In the genomic region with DNA sequence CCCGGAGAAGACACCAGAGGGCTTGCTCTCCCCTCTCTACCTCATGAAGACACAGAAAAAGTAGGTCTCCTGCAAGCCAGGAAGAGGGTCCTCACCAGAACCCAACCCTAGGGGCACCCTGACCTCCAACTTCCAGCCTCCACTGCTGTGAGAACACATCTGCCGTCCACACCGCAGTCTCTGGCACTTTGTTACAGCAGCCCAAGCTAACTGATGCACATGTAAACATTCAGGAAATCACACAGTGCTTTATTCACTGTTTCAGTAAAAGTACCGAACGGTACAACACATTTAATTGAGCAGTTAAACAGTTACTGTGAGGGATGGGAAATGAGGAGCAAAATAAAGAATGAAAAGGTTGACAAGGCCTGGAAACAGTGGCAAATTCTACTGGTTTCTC, we compare ENCODE assay signal across 30 cellular contexts. TPM values are rescaled to one million over a fixed set of nuclear protein-coding genes. Genes with fewer than 3 reads are reported as not detected.
DNase-seq lines count a peak whose midpoint lies in the region; ATAC-seq, FAIRE-seq and TF ChIP-seq lines count a peak whose summit lies in the region.
"Had no signal": no experiment of that assay in that cellular context is flagged by ENCODE, and none has a peak within 500 bp of the region (broad histone marks: within the 10 kb centered on the region; RNA-seq: fewer than 3 reads in every experiment).

No MANE protein-coding gene starts in this region.

- H2BK5ac ChIP-seq in H9 (ENCODE audit: insufficient read length, low read length): no peak overlapping the region

- TF ChIP-seq POLR2A in HCT116 (IDR thresholded peaks at IDR 0.05; ENCODE audit: borderline replicate concordance, extremely low read depth, insufficient read depth, insufficient read length) (no peak), K562 (conservative IDR thresholded peaks at IDR 0.05) (no peak)

- H4K8ac ChIP-seq in H9 (replicated peaks; ENCODE audit: insufficient read length, low read depth, low read length): no peak overlapping the region

- no peak overlapping the region for H2BK12ac ChIP-seq in H9 (ENCODE audit: insufficient read length, low read depth, low read length)

- no peak overlapping the region for H3K14ac ChIP-seq in H9 (ENCODE audit: insufficient read depth, low read length)

- H3K27me3 ChIP-seq in H9 (ENCODE audit: insufficient read depth, low read length) (no peaks in the 10 kb centered on the region), HCT116 (ENCODE audit: insufficient read depth, low read length) (no peaks in the 10 kb centered on the region), K562 (ENCODE audit: control insufficient read depth in 2 of 2, insufficient read depth in 2 of 2, low read length in 2 of 2) (no peaks in the 10 kb centered on the region)
- H3K27me3 ChIP-seq: BE2C, SJSA1 had no signal

- no peaks in the 10 kb centered on the region for H3K9me1 ChIP-seq in K562 (ENCODE audit: control insufficient read depth, insufficient read depth, low read length)

- no peaks in the 10 kb centered on the region for H3K79me1 ChIP-seq in H9 (ENCODE audit: insufficient read depth, low read depth, low read length, poor library complexity, severe bottlenecking)

- in situ Hi-C loops in K562 (cut with MboI): no loop called here

- no peak overlapping the region for H3K4me2 ChIP-seq in H9 (ENCODE audit: insufficient read depth, insufficient read length, low read length)
- H3K4me2 ChIP-seq in HCT116 (ENCODE audit: low read length): no peak overlapping the region
- no peak overlapping the region for H3K4me2 ChIP-seq in K562 (ENCODE audit: insufficient read depth, low read length)
- H3K4me2 ChIP-seq: PC-9 had no signal

- no peak overlapping the region for H3K4ac ChIP-seq in H9 (ENCODE audit: low read depth, low read length)

- H2AK5ac ChIP-seq in H9 (ENCODE audit: insufficient read length, low read length): no peak overlapping the region

- RAD21 ChIA-PET in HCT116 (lab: Charles Lee; ENCODE audit: low non-redundant PET in 1 of 2, low total read pairs in 2 of 2, uncharacterized antibody in 2 of 2, unreplicated experiment in 2 of 2): no interaction called here

- intact Hi-C loops in HCT116 (cut with micrococcal nuclease): no loop called here
- intact Hi-C loops in K562 (cut with micrococcal nuclease): no loop called here

- no peaks in the 10 kb centered on the region for H3K9me2 ChIP-seq in HCT116 (ENCODE audit: insufficient read depth)

- H3K4me3 Mint-ChIP-seq in H9 (no peak overlapping the region), type B pancreatic cell (no peak overlapping the region), T-helper 17 cell (no peak overlapping the region)
- H3K4me3 Mint-ChIP-seq: CD14-positive monocyte; CD8-positive, alpha-beta memory T cell had no signal

- TF ChIP-seq CTCF in H9 (conservative IDR thresholded peaks at IDR 0.05) (no peak), HCT116 (IDR thresholded peaks at IDR 0.05 in 2 of 3, conservative IDR thresholded peaks at IDR 0.05 in 1 of 3; ENCODE audit: borderline replicate concordance in 1 of 3, insufficient read depth in 1 of 3, low read depth in 2 of 3, low read length in 2 of 3) (no peak), K562 (IDR thresholded peaks at IDR 0.05 in 2 of 3, conservative IDR thresholded peaks at IDR 0.05 in 1 of 3; ENCODE audit: insufficient read depth in 2 of 3, low read depth in 1 of 3, low read length in 3 of 3) (no peak), type B pancreatic cell (conservative IDR thresholded peaks at IDR 0.05) (no peak)

- no peak overlapping the region for H3K4me3 ChIP-seq in HCT116 (replicated peaks in 1 of 2; ENCODE audit: low read depth in 1 of 2, low read length in 2 of 2)
- H3K4me3 ChIP-seq in K562: no peak overlapping the region
- H3K4me3 ChIP-seq: PC-9, SJSA1 had no signal

- peaks cover 41 to 71% of the 10 kb centered on the region in 2 experiments for H3K36me3 ChIP-seq in HCT116 (ENCODE audit: control insufficient read depth in 1 of 2, insufficient read depth in 2 of 2, low read length in 2 of 2)
- H3K36me3 ChIP-seq in K562 (ENCODE audit: control insufficient read depth, insufficient read depth, low read length): peaks cover 91% of the 10 kb centered on the region; the same call in 2 of the 3 replicates

- H2BK20ac ChIP-seq in H9 (ENCODE audit: low read depth, low read length, poor library complexity, severe bottlenecking): no peak overlapping the region

- no peaks in the 10 kb centered on the region for H3K23me2 ChIP-seq in H9 (ENCODE audit: insufficient read length, low read depth, low read length, poor library complexity, severe bottlenecking)

- no peak overlapping the region for H3K56ac ChIP-seq in H9 (ENCODE audit: insufficient read length, low read depth, low read length)

- no peaks in the 10 kb centered on the region for H3K27me3 Mint-ChIP-seq in H9 (ENCODE audit: low read depth)
- no peaks in the 10 kb centered on the region for H3K27me3 Mint-ChIP-seq in type B pancreatic cell
- no peaks in the 10 kb centered on the region for H3K27me3 Mint-ChIP-seq in T-helper 17 cell
- H3K27me3 Mint-ChIP-seq: CD8-positive, alpha-beta memory T cell had no signal

- no peak overlapping the region for H2BK120ac ChIP-seq in H9 (ENCODE audit: low read depth, low read length, poor library complexity, severe bottlenecking)

- no peak overlapping the region for H3T11ph ChIP-seq in H9 (ENCODE audit: low read length)

- H3K9me3 ChIP-seq in H9 (ENCODE audit: control insufficient read depth, low read depth, low read length) (no peaks in the 10 kb centered on the region), HCT116 (ENCODE audit: control insufficient read depth in 1 of 2, insufficient read depth in 1 of 2, low read depth in 1 of 2, low read length in 2 of 2) (no peaks in the 10 kb centered on the region), K562 (replicated peaks; ENCODE audit: control insufficient read depth, insufficient read depth, low read depth, low read length) (no peaks in the 10 kb centered on the region), T-helper 17 cell (ENCODE audit: control insufficient read depth, low read length, poor library complexity, severe bottlenecking) (no peaks in the 10 kb centered on the region)
- H3K9me3 ChIP-seq: BE2C, SJSA1 had no signal

- H2AFZ ChIP-seq in H9 (ENCODE audit: low read length) (no peak overlapping the region), HCT116 (ENCODE audit: low read depth, low read length, poor library complexity, severe bottlenecking) (no peak overlapping the region), K562 (ENCODE audit: low read depth, low read length) (no peak overlapping the region)
- H2AFZ ChIP-seq: PC-9 had no signal

- DNase-seq in H9 (no peak), HCT116 (ENCODE audit: low read depth, low spot score) (no peak), K562 (ENCODE audit: extremely low read depth in 1 of 4, low spot score in 3 of 4) (no peak), type B pancreatic cell (ENCODE audit: extremely low spot score, unreplicated experiment) (no peak), T-helper 17 cell (no peak)
- DNase-seq: BE2C; CD8-positive, alpha-beta memory T cell; DMS 273 treated with DMSO at 0.1 percent for 48 hours; DMS79; EL; GDM1; Karpas-422; NCI-H1092; NCI-H1436; NCI-H187; NCI-H2081 treated with DMSO at 0.1 percent for 48 hours; NCI-H2171; NCI-H345; NCI-H524; NCI-H748 treated with DMSO at 0.1 percent for 48 hours; NK-92 treated with Interleukin-12 subunit alpha and Interleukin-12 subunit beta, amount 100 ng/mL, for 24 hours; PC-9; RPMI8226 had no signal

- no peak for TF ChIP-seq EP300 in K562 (IDR thresholded peaks at IDR 0.05; ENCODE audit: low read length)

- TF ChIP-seq RAD21 in HCT116 (IDR thresholded peaks at IDR 0.05; ENCODE audit: low read depth): no peak
- TF ChIP-seq RAD21 in K562 (CRISPR knock-in tag; conservative IDR thresholded peaks at IDR 0.05 in 1 of 2, IDR thresholded peaks at IDR 0.05 in 1 of 2): no peak

- H3K4me1 Mint-ChIP-seq in H9 (no peaks in the 10 kb centered on the region), type B pancreatic cell (ENCODE audit: unreplicated experiment) (no peaks in the 10 kb centered on the region), T-helper 17 cell (peaks cover under 1% of the 10 kb centered on the region)
- H3K4me1 Mint-ChIP-seq: CD14-positive monocyte had no signal

- H3K4me1 ChIP-seq in H9 (ENCODE audit: insufficient read depth, low read length): no peaks in the 10 kb centered on the region
- no peaks in the 10 kb centered on the region for H3K4me1 ChIP-seq in HCT116 (ENCODE audit: control insufficient read depth in 1 of 2, insufficient read depth in 2 of 2, low read length in 2 of 2)
- no peaks in the 10 kb centered on the region for H3K4me1 ChIP-seq in K562 (replicated peaks in 1 of 2; ENCODE audit: control insufficient read depth in 2 of 2, insufficient read depth in 2 of 2, low read length in 2 of 2)
- H3K4me1 ChIP-seq: SJSA1 had no signal

- CTCF ChIA-PET in HCT116 (lab: Charles Lee): no interaction called here
- CTCF ChIA-PET in K562 (lab: Yijun Ruan, JAX; ENCODE audit: low intra/inter-chr PET ratio): no interaction called here

- peak overlapping the region in 2 of 3 experiments; percentile 27 to 49; a peak in 2 of 7 replicates for H3K27ac Mint-ChIP-seq in H9
- peak overlapping the region; percentile 46 for H3K27ac Mint-ChIP-seq in type B pancreatic cell
- H3K27ac Mint-ChIP-seq in T-helper 17 cell: no peak overlapping the region

- H4K5ac ChIP-seq in H9 (ENCODE audit: insufficient read length, low read depth, low read length): no peak overlapping the region

- no peak overlapping the region for H3K18ac ChIP-seq in H9 (ENCODE audit: insufficient read length, low read depth, low read length)

- H3K9ac ChIP-seq in H9 (ENCODE audit: extremely low read depth, insufficient read length, low read length) (no peak overlapping the region), HCT116 (ENCODE audit: low read length) (no peak overlapping the region), K562 (ENCODE audit: insufficient read depth in 1 of 2, low read depth in 2 of 2, low read length in 2 of 2) (no peak overlapping the region)

- POLR2A ChIA-PET in HCT116 (lab: Charles Lee): no interaction called here
- POLR2A ChIA-PET in K562 (lab: Yijun Ruan, JAX): interaction anchor here (0.6 kb wide), 1 partner anchor 67 kb away, joined by 3 read pairs; no protein-coding TSS in a partner anchor

- no peaks in the 10 kb centered on the region for H3K9me3 Mint-ChIP-seq in H9
- no peaks in the 10 kb centered on the region for H3K9me3 Mint-ChIP-seq in type B pancreatic cell
- H3K9me3 Mint-ChIP-seq: CD14-positive monocyte; CD8-positive, alpha-beta memory T cell had no signal

- H3K79me2 ChIP-seq in H9 (ENCODE audit: insufficient read depth, low read length) (no peaks in the 10 kb centered on the region), HCT116 (ENCODE audit: insufficient read depth, low read length) (peaks cover 69% of the 10 kb centered on the region), K562 (ENCODE audit: control insufficient read depth, insufficient read depth, low read length) (peaks cover 3% of the 10 kb centered on the region; the same call in 1 of the 3 replicates)

- no peak overlapping the region for H4K91ac ChIP-seq in H9 (ENCODE audit: insufficient read length, low read depth, low read length)

- no peak for ATAC-seq in HCT116
- ATAC-seq in K562: no peak
- ATAC-seq in HG03097 (IDR thresholded peaks at IDR 0.05; ENCODE audit: low FRiP score, unreplicated experiment): no peak
- no peak for ATAC-seq in GM18867 (IDR thresholded peaks at IDR 0.05; ENCODE audit: unreplicated experiment)
- ATAC-seq in T-helper 17 cell: no peak

- BruUV-seq in HCT116 (replicated peaks; lab: Mats Ljungman, UMichigan) (no TSS peak), K562 (replicated peaks; lab: Mats Ljungman, UMichigan) (no TSS peak)

- H3K23ac ChIP-seq in H9 (ENCODE audit: insufficient read length, low read depth, low read length): no peak overlapping the region

- H4K20me1 ChIP-seq in H9 (ENCODE audit: control insufficient read depth, insufficient read depth, insufficient read length) (no peaks in the 10 kb centered on the region), HCT116 (ENCODE audit: insufficient read depth) (peaks cover 3% of the 10 kb centered on the region; the same call in 1 of the 2 replicates), K562 (replicated peaks; ENCODE audit: control insufficient read depth, insufficient read depth, low read length) (no peaks in the 10 kb centered on the region)

- no peak overlapping the region for H3K27ac ChIP-seq in H9 (ENCODE audit: insufficient read length, low read depth, low read length)
- H3K27ac ChIP-seq in HCT116 (ENCODE audit: low read depth, low read length): peak overlapping the region; percentile 3; the same call in 1 of the 2 replicates
- no peak overlapping the region for H3K27ac ChIP-seq in K562 (ENCODE audit: extremely low read depth, low read depth, low read length)
- H3K27ac ChIP-seq: HL-60, PC-9, SJSA1 had no signal

- no CpG with 5 or more reads among the region's 5 CpGs for WGBS in H9 (ENCODE audit: extremely low coverage, insufficient read length, low lambda C conversion rate)
- WGBS in K562 (ENCODE audit: insufficient coverage, low coverage, missing lambda C conversion rate): 91% methylated on average over 5 of the region's 5 CpGs

- H3K36me3 Mint-ChIP-seq in H9 (ENCODE audit: insufficient read depth in 1 of 3, low read depth in 3 of 3) (peaks cover 40 to 74% (median 66%) of the 10 kb centered on the region in 3 experiments), type B pancreatic cell (peaks cover 14% of the 10 kb centered on the region), T-helper 17 cell (ENCODE audit: low read depth) (no peaks in the 10 kb centered on the region)
- H3K36me3 Mint-ChIP-seq: CD8-positive, alpha-beta memory T cell had no signal

- no peak overlapping the region for H2BK15ac ChIP-seq in H9 (ENCODE audit: low read depth, low read length)

- no peak for FAIRE-seq in K562 (lab: Jason Lieb, UNC)
- FAIRE-seq: GM12891, H1 had no signal

RNA-seq across cellular contexts. Expression of a gene that starts 18.3 kb away (rescaled TPM):
- total RNA-seq in H9 (2021): 84.3 and 106 TPM in 2 replicates
- total RNA-seq in HCT116 (2021; ENCODE audit: unreplicated experiment): 167 TPM
- 64.6 and 69.6 TPM in 2 replicates for polyA plus RNA-seq in HCT116 (2012)
- total RNA-seq in K562 (2011; cell fraction: chromatin; rRNA removed; ENCODE audit: low replicate concordance): 912 and 1,798 TPM in 2 replicates
- 750 and 775 TPM in 2 replicates for total RNA-seq in K562 (2011; cell fraction: nucleolus; rRNA removed)
- total RNA-seq in K562 (2011; cell fraction: nucleoplasm; rRNA removed): 650 and 708 TPM in 2 replicates
- total RNA-seq in K562 (2014; rRNA removed): 53.4 and 72.0 TPM in 2 replicates
- total RNA-seq in K562 (2014; rRNA removed; fragmentation: Illumina TruSeq; extraction: Trizol): 40.2 and 48.6 TPM in 2 replicates
- total RNA-seq in K562 (2015; rRNA removed; fragmentation: Illumina TruSeq; extraction: Trizol): 46.4 and 51.6 TPM in 2 replicates
- 108 and 115 TPM in 2 replicates for total RNA-seq in K562 (2021)
- 65.4 and 83.5 TPM in 2 replicates for polyA plus RNA-seq in K562 (2011; rRNA removed)
- polyA plus RNA-seq in K562 (2011; cell fraction: cytosol; rRNA removed): 48.3 and 57.4 TPM in 2 replicates
- polyA plus RNA-seq in K562 (2011; cell fraction: nucleus; rRNA removed): 378 and 509 TPM in 2 replicates
- 61.8 and 65.9 TPM in 2 replicates for polyA plus RNA-seq in K562 (2012)
- 72.8 and 78.9 TPM in 2 replicates for polyA plus RNA-seq in K562 (2014; fragmentation: Illumina TruSeq; extraction: Trizol)
- 1 to 10 TPM; 6.9 to 9.3 TPM for polyA plus RNA-seq in K562 (2014; fragmentation: Nextera tagmentation; extraction: Ambion mirVana)
- polyA plus RNA-seq in K562 (2014; rRNA removed): 114 TPM in 2 replicates
- 109 and 120 TPM in 2 replicates for polyA minus RNA-seq in K562 (2011; rRNA and poly(A)+ RNA removed)
- polyA minus RNA-seq in K562 (2011; cell fraction: cytosol; rRNA and poly(A)+ RNA removed): 54.5 and 57.5 TPM in 2 replicates
- polyA minus RNA-seq in K562 (2011; cell fraction: nucleus; rRNA and poly(A)+ RNA removed): 197 and 206 TPM in 2 replicates
- total RNA-seq in type B pancreatic cell (ENCODE audit: low replicate concordance): 21.9 and 73.3 TPM in 2 replicates
- total RNA-seq in T-helper 17 cell: 10 to 100 TPM; 10.7 to 12.7 TPM

RNA-seq across cellular contexts. Expression of a gene that starts 30.1 kb away (rescaled TPM):
- total RNA-seq in H9 (2021) (6.7 and 6.9 TPM in 2 replicates), HCT116 (2021; ENCODE audit: unreplicated experiment) (21.2 TPM), K562 (2014; rRNA removed) (6.5 and 6.9 TPM in 2 replicates), K562 (2014; rRNA removed; fragmentation: Illumina TruSeq; extraction: Trizol) (2.9 TPM in 2 replicates), K562 (2015; rRNA removed; fragmentation: Illumina TruSeq; extraction: Trizol) (4.1 and 4.6 TPM in 2 replicates), K562 (2021) (6.9 and 8.9 TPM in 2 replicates), type B pancreatic cell (ENCODE audit: low replicate concordance) (17.1 and 18.6 TPM in 2 replicates), T-helper 17 cell (1 to 10 TPM; 1.3 to 3.3 TPM)
- polyA plus RNA-seq in HCT116 (2012): 10.8 and 11.3 TPM in 2 replicates
- 16.2 and 31.3 TPM in 2 replicates for total RNA-seq in K562 (2011; cell fraction: chromatin; rRNA removed; ENCODE audit: low replicate concordance)
- 15.7 and 25.0 TPM in 2 replicates for total RNA-seq in K562 (2011; cell fraction: nucleolus; rRNA removed)
- total RNA-seq in K562 (2011; cell fraction: nucleoplasm; rRNA removed): 13.4 and 13.9 TPM in 2 replicates
- polyA plus RNA-seq in K562 (2011; rRNA removed) (4.7 and 6.0 TPM in 2 replicates), K562 (2014; fragmentation: Illumina TruSeq; extraction: Trizol) (3.9 and 4.0 TPM in 2 replicates), K562 (2014; fragmentation: Nextera tagmentation; extraction: Ambion mirVana) (under 1 TPM; 0.70 to 0.76 TPM), K562 (2014; rRNA removed) (5.5 and 7.5 TPM in 2 replicates)
- 4.6 and 8.1 TPM in 2 replicates for polyA plus RNA-seq in K562 (2011; cell fraction: cytosol; rRNA removed)
- polyA plus RNA-seq in K562 (2011; cell fraction: nucleus; rRNA removed): 19.7 and 32.5 TPM in 2 replicates
- polyA plus RNA-seq in K562 (2012): 3.8 and 5.7 TPM in 2 replicates
- polyA minus RNA-seq in K562 (2011; rRNA and poly(A)+ RNA removed): 2.1 and 3.5 TPM in 2 replicates
- 4.3 and 7.3 TPM in 2 replicates for polyA minus RNA-seq in K562 (2011; cell fraction: cytosol; rRNA and poly(A)+ RNA removed)
- 6.5 and 8.2 TPM in 2 replicates for polyA minus RNA-seq in K562 (2011; cell fraction: nucleus; rRNA and poly(A)+ RNA removed)
